In the genomic region with DNA sequence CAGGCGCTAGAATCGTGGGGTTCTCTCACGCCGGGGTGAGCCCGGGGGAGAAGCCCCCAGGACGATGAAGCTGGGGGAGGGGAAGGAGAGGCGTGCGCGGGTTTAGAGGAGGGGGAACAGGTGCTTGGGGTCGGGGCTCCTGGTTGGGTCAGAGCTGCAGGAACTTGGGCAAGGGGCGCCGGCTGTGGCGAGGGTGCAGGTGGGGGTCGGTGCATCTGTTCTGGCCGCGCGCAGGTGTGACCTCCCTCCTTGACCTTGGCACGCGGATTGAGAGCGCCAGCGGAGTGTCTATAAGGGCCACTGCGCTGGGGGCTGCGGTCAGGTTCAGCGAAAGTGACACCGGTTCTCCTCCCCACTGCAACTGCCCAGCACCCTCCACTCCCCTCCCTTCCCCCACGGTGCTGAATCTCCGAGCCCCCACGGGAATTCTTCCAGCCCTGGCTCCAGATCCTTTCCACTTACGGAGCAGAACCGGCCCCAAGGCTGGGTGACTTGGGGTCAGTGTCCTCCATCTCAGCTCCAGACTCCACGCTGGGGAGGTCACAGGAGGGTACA, we compare ENCODE assay signal across 8 cellular contexts. TPM values are rescaled to one million over a fixed set of nuclear protein-coding genes. Genes with fewer than 3 reads are reported as not detected.
DNase-seq lines count a peak whose midpoint lies in the region; ATAC-seq and TF ChIP-seq lines count a peak whose summit lies in the region.

No MANE protein-coding gene starts in this region.

- peaks cover 31% of the 10 kb centered on the region for H3K36me3 Mint-ChIP-seq in CD4-positive, alpha-beta T cell (ENCODE audit: low read depth)

- H3K4me1 Mint-ChIP-seq in CD4-positive, alpha-beta T cell (ENCODE audit: low read depth) = peaks cover 41% of the 10 kb centered on the region

- no peak overlapping the region for H3K27ac ChIP-seq in CD4-positive, alpha-beta T cell (ENCODE audit: low read depth, low read length)
- H3K27ac ChIP-seq in HUES64 (ENCODE audit: low read depth, low read length) (no peak overlapping the region), left ventricle myocardium inferior (replicated peaks) (peak overlapping the region; percentile 98), prostate gland (peak overlapping the region; percentile 77 to 95)

- H3K4me1 ChIP-seq in HUES64 (ENCODE audit: insufficient read depth, low read length) (no peaks in the 10 kb centered on the region), left ventricle myocardium inferior (peaks cover 78% of the 10 kb centered on the region), prostate gland (replicated peaks) (peaks cover 7% of the 10 kb centered on the region)

- no peaks in the 10 kb centered on the region for H3K27me3 Mint-ChIP-seq in CD4-positive, alpha-beta T cell

- no peak for TF ChIP-seq POLR2A in prostate gland (IDR thresholded peaks at IDR 0.05)

- peak overlapping the region; percentile 88 for H3K4me3 Mint-ChIP-seq in CD4-positive, alpha-beta T cell

- DNase-seq in CD4-positive, alpha-beta T cell = peak in 4 of 10 experiments; percentile 1 to 33 (median 10)
- DNase-seq in activated naive CD4-positive, alpha-beta T cell treated with anti-CD3 and anti-CD28 coated beads, Interleukin-2, amount 50 U/mL, for 16 hours = peak; percentile 13
- peak; percentile 71 for DNase-seq in left ventricle myocardium inferior
- no peak for DNase-seq in prostate gland (ENCODE audit: low spot score)
- DNase-seq in GOT3 (lab: John Stamatoyannopoulos, UW) = no peak
- no peak for DNase-seq in mucosa of gallbladder (ENCODE audit: low spot score)
- DNase-seq in NCI-H2107 treated with DMSO at 0.1 percent for 48 hours (lab: John Stamatoyannopoulos, UW; ENCODE audit: unreplicated experiment) = no peak

- no peaks in the 10 kb centered on the region for H3K9me3 Mint-ChIP-seq in CD4-positive, alpha-beta T cell

- H3K4me3 ChIP-seq in HUES64 (ENCODE audit: low read length) (peak overlapping the region; percentile 94), left ventricle myocardium inferior (peak overlapping the region; percentile 83), prostate gland (peak overlapping the region; percentile 41 to 82)

- H3K36me3 ChIP-seq in HUES64 (ENCODE audit: insufficient read depth, low read length) (peaks cover 24% of the 10 kb centered on the region), left ventricle myocardium inferior (peaks cover 31% of the 10 kb centered on the region), prostate gland (no peaks in the 10 kb centered on the region)

- no peak for TF ChIP-seq CTCF in CD4-positive, alpha-beta T cell (IDR thresholded peaks at IDR 0.05)
- TF ChIP-seq CTCF in left ventricle myocardium inferior (IDR thresholded peaks at IDR 0.05; ENCODE audit: borderline replicate concordance) (no peak), prostate gland (IDR thresholded peaks at IDR 0.05) (no peak)

- intact Hi-C loops in CD4-positive, alpha-beta T cell (cut with DNase I, micrococcal nuclease) = loop anchor here in 1 of 2 experiments (2.0 kb wide), 1 partner anchor 119 kb away; the partner anchor contains the start of gene CHERP
- intact Hi-C loops in left ventricle myocardium inferior (cut with micrococcal nuclease) (no loop called here), prostate gland (cut with DNase I) (no loop called here)

- WGBS in HUES64 = 6% methylated on average over 31 of the region's 31 CpGs
- 2% methylated on average over 31 of the region's 31 CpGs for WGBS in prostate gland

- POLR2A ChIA-PET in CD4-positive, alpha-beta T cell (lab: Charles Lee) = interaction anchor here (1.2 to 3.5 kb wide), 6 partner anchors 31 to 119 kb away, joined by 5 to 25 read pairs (median 8); partner anchors contain the start of genes MED26 and SLC35E1

- no peaks in the 10 kb centered on the region for H3K9me3 ChIP-seq in CD4-positive, alpha-beta T cell (ENCODE audit: control insufficient read depth, low read length)
- no peaks in the 10 kb centered on the region for H3K9me3 ChIP-seq in HUES64 (ENCODE audit: insufficient read depth, low read depth, low read length)
- no peaks in the 10 kb centered on the region for H3K9me3 ChIP-seq in left ventricle myocardium inferior (replicated peaks)
- H3K9me3 ChIP-seq in prostate gland = no peaks in the 10 kb centered on the region

- ATAC-seq in CD4-positive, alpha-beta T cell (ENCODE audit: poor library complexity) = no peak

- CTCF ChIA-PET in CD4-positive, alpha-beta T cell (lab: Charles Lee) = no interaction called here

- H3K27me3 ChIP-seq in CD4-positive, alpha-beta T cell (ENCODE audit: control insufficient read depth, insufficient read depth, low read length) = no peaks in the 10 kb centered on the region
- H3K27me3 ChIP-seq in HUES64 (ENCODE audit: insufficient read depth, low read length) = peaks cover 16% of the 10 kb centered on the region
- no peaks in the 10 kb centered on the region for H3K27me3 ChIP-seq in left ventricle myocardium inferior (ENCODE audit: low read depth)
- no peaks in the 10 kb centered on the region for H3K27me3 ChIP-seq in prostate gland (replicated peaks; ENCODE audit: insufficient read depth)

- peak overlapping the region; percentile 27 for H3K27ac Mint-ChIP-seq in CD4-positive, alpha-beta T cell

- H3K9ac ChIP-seq in HUES64 (ENCODE audit: low read depth, low read length) = peak overlapping the region; percentile 35

RNA-seq across cellular contexts. Expression of gene TMEM38A, which starts 0.6 kb away (rescaled TPM):
- total RNA-seq in CD4-positive, alpha-beta T cell = under 1 TPM in 1 of 2 experiments, not detected in 1; 0.59 TPM
- polyA plus RNA-seq in HUES64 (2013, experiment 1 of 2) = 3.6 TPM
- 5.5 TPM for polyA plus RNA-seq in HUES64 (2013, experiment 2 of 2)
- total RNA-seq in left ventricle myocardium inferior = 44.6 TPM
- total RNA-seq in prostate gland = 10 to 100 TPM; 11.7 to 20.6 TPM
- total RNA-seq in mucosa of gallbladder = 4.3 TPM

RNA-seq across cellular contexts. Expression of gene SMIM7, which starts 1.6 kb away (rescaled TPM):
- total RNA-seq in CD4-positive, alpha-beta T cell = 10 to 100 TPM; 44.3 to 47.4 TPM
- polyA plus RNA-seq in HUES64 (2013, experiment 1 of 2) = 56.9 TPM
- polyA plus RNA-seq in HUES64 (2013, experiment 2 of 2) = 64.7 TPM
- total RNA-seq in left ventricle myocardium inferior = 30.8 TPM
- 100 to 1,000 TPM; 146 to 171 TPM for total RNA-seq in prostate gland
- 71.6 TPM for total RNA-seq in mucosa of gallbladder

RNA-seq across cellular contexts. Expression of gene MED26, which starts 33.6 kb away (rescaled TPM):
- 10 to 100 TPM; 50.4 to 52.4 TPM for total RNA-seq in CD4-positive, alpha-beta T cell
- polyA plus RNA-seq in HUES64 (2013, experiment 1 of 2) = 8.4 TPM
- 7.7 TPM for polyA plus RNA-seq in HUES64 (2013, experiment 2 of 2)
- total RNA-seq in left ventricle myocardium inferior (4.0 TPM), prostate gland (10 to 100 TPM; 13.5 to 29.9 TPM), mucosa of gallbladder (8.3 TPM)

RNA-seq across cellular contexts. Expression of gene NWD1, which starts 58.1 kb away (rescaled TPM):
- not detected for total RNA-seq in CD4-positive, alpha-beta T cell
- polyA plus RNA-seq in HUES64 (2013, experiment 1 of 2) = not detected
- not detected for polyA plus RNA-seq in HUES64 (2013, experiment 2 of 2)
- total RNA-seq in left ventricle myocardium inferior (not detected), prostate gland (10 to 100 TPM; 15.8 to 41.3 TPM), mucosa of gallbladder (0.09 TPM)

Comparison
In these comparisons a context has a peak if more than half of its experiments do, and no peak if none do; other contexts are left out.
1. DNase-seq: peak in activated naive CD4-positive, alpha-beta T cell treated with anti-CD3 and anti-CD28 coated beads, Interleukin-2, amount 50 U/mL, for 16 hours (single experiment) and left ventricle myocardium inferior (single experiment); none in prostate gland (single experiment), GOT3 (single experiment), mucosa of gallbladder (single experiment) and NCI-H2107 treated with DMSO at 0.1 percent for 48 hours (single experiment).
2. H3K27ac ChIP-seq: peak in left ventricle myocardium inferior (single experiment) and prostate gland (2 of 2); none in CD4-positive, alpha-beta T cell (single experiment) and HUES64 (single experiment).
3. Peak in every context shown above with its lines, with median percentiles within 50 percentile points of each other: H3K4me3 ChIP-seq.